ENCODE assay signal across 7 cellular contexts in genomic region chr15:40354408-40355171, GRCh38. TPM values are rescaled to one million over a fixed set of nuclear protein-coding genes. Genes with fewer than 3 reads are reported as not detected.
DNase-seq lines count a peak whose midpoint lies in the region; ATAC-seq and TF ChIP-seq lines count a peak whose summit lies in the region.
"Had no signal": no experiment of that assay in that cellular context is flagged by ENCODE, and none has a peak within 500 bp of the region (broad histone marks: within the 10 kb centered on the region; RNA-seq: fewer than 3 reads in every experiment).

No MANE protein-coding gene starts in this region.

- H2AFZ ChIP-seq in neuronal stem cell (ENCODE audit: low read length): no peak overlapping the region

- H2AK5ac ChIP-seq in neuronal stem cell (ENCODE audit: low read depth, low read length): no peak overlapping the region

- no peak overlapping the region for H3K4me3 ChIP-seq in astrocyte of the spinal cord (ENCODE audit: low read depth, low read length)
- H3K4me3 ChIP-seq in spleen: no peak overlapping the region
- H3K4me3 ChIP-seq in neuronal stem cell (ENCODE audit: low read length in 2 of 2): no peak overlapping the region

- H3K9me3 ChIP-seq in spleen: no peaks in the 10 kb centered on the region
- no peaks in the 10 kb centered on the region for H3K9me3 ChIP-seq in neuronal stem cell (replicated peaks in 1 of 2; ENCODE audit: control insufficient read depth in 2 of 2, insufficient read depth in 1 of 2, low read depth in 1 of 2, low read length in 2 of 2)

- intact Hi-C loops in spleen (cut with DNase I; ENCODE audit: low total_unique reads): no loop called here

- WGBS in spleen, 5 donors: 43 to 53% (median 47%) methylated on average over 9 of the region's 9 CpGs
- no CpG with 5 or more reads among the region's 9 CpGs for WGBS in neuronal stem cell (ENCODE audit: extremely low coverage in 2 of 2, insufficient read length in 2 of 2, insufficient replicate concordance in 1 of 2), 2 donors

- no peak overlapping the region for H3K4me2 ChIP-seq in neuronal stem cell (ENCODE audit: insufficient read depth, low read length, poor library complexity, severe bottlenecking)

- TF ChIP-seq POLR2A in spleen (IDR thresholded peaks at IDR 0.05): no peak

- no peak overlapping the region for H2BK5ac ChIP-seq in neuronal stem cell (ENCODE audit: low read length)

- H3K4ac ChIP-seq in neuronal stem cell (ENCODE audit: low read length): no peak overlapping the region

- no peak overlapping the region for H3K18ac ChIP-seq in neuronal stem cell (ENCODE audit: low read length)

- H2BK12ac ChIP-seq in neuronal stem cell (ENCODE audit: low read length): no peak overlapping the region

- H2BK15ac ChIP-seq in neuronal stem cell (ENCODE audit: low read length): no peak overlapping the region

- no peak for ATAC-seq in GM18868 (IDR thresholded peaks at IDR 0.05; ENCODE audit: unreplicated experiment)

- no peak overlapping the region for H2BK120ac ChIP-seq in neuronal stem cell (ENCODE audit: low read depth, low read length)

- DNase-seq in NOMO-1 treated with dmso at 0.1 percent for 144 hours (lab: John Stamatoyannopoulos, UW; ENCODE audit: unreplicated experiment) (peak; percentile 20), NOMO-1 treated with DMSO at 0.1 percent for 48 hours (lab: John Stamatoyannopoulos, UW; ENCODE audit: unreplicated experiment) (no peak), astrocyte of the spinal cord (ENCODE audit: low read depth, low spot score) (peak; percentile 76), spleen (peak; percentile 54), neuronal stem cell (ENCODE audit: low spot score) (no peak)
- DNase-seq: CD4-positive, CD25-positive, alpha-beta regulatory T cell had no signal

- no peak overlapping the region for H4K91ac ChIP-seq in neuronal stem cell (ENCODE audit: low read depth, low read length, poor library complexity)

- no peak overlapping the region for H4K8ac ChIP-seq in neuronal stem cell (ENCODE audit: low read depth, low read length)

- no peaks in the 10 kb centered on the region for H3K79me1 ChIP-seq in neuronal stem cell (ENCODE audit: low read depth, low read length)

- in situ Hi-C loops in astrocyte of the spinal cord (cut with HindIII; ENCODE audit: low sequenced_read_pairs): no loop called here

- TF ChIP-seq CTCF in astrocyte of the spinal cord (IDR thresholded peaks at IDR 0.05; ENCODE audit: low read depth, low read length) (peak; percentile 61), spleen (IDR thresholded peaks at IDR 0.05 in 8 of 11, conservative IDR thresholded peaks at IDR 0.05 in 3 of 11) (peak in 3 of 11 experiments; percentile 18 to 37 (median 25))

- no peak overlapping the region for H3K27ac ChIP-seq in spleen
- no peak overlapping the region for H3K27ac ChIP-seq in neuronal stem cell (replicated peaks; ENCODE audit: low read length)

- no peak overlapping the region for H3K23ac ChIP-seq in neuronal stem cell (ENCODE audit: low read depth, low read length, poor library complexity)

- no peak overlapping the region for H3K14ac ChIP-seq in neuronal stem cell (ENCODE audit: low read length)

- H3K9ac ChIP-seq in neuronal stem cell (ENCODE audit: low read depth, low read length, poor library complexity): no peak overlapping the region

- H3K27me3 ChIP-seq in spleen (replicated peaks in 1 of 7): peaks cover 0 to 9% (median 0%) of the 10 kb centered on the region in 7 donors
- peaks cover 0 to 75% (median 14%) of the 10 kb centered on the region in 3 experiments for H3K27me3 ChIP-seq in neuronal stem cell (ENCODE audit: control insufficient read depth in 3 of 3, insufficient read depth in 3 of 3, low read depth in 1 of 3, low read length in 3 of 3)

- H3K4me1 ChIP-seq in spleen (peaks cover 3 to 27% (median 16%) of the 10 kb centered on the region in 6 donors), neuronal stem cell (ENCODE audit: control insufficient read depth in 2 of 2, insufficient read depth in 1 of 2, low read depth in 1 of 2, low read length in 2 of 2) (peaks cover 13 to 15% of the 10 kb centered on the region in 2 donors)

- H3K36me3 ChIP-seq in spleen (no peaks in the 10 kb centered on the region), neuronal stem cell (replicated peaks in 1 of 2; ENCODE audit: control insufficient read depth in 2 of 2, insufficient read depth in 2 of 2, low read length in 2 of 2) (no peaks in the 10 kb centered on the region)

RNA-seq across cellular contexts. Expression of gene DISP2, which starts 3.4 kb away (rescaled TPM):
- 1 to 10 TPM in 2 of 7 donors, under 1 TPM in 4, not detected in 1; 0.05 to 3.0 (median 0.45) TPM for total RNA-seq in spleen
- polyA plus RNA-seq in spleen: under 1 TPM; 0.47 to 0.63 (median 0.54) TPM
- 0.18 TPM for polyA plus RNA-seq in neuronal stem cell (2013, experiment 1 of 2)
- 0.25 TPM for polyA plus RNA-seq in neuronal stem cell (2013, experiment 2 of 2)

RNA-seq across cellular contexts. Expression of gene PHGR1, which starts 3.8 kb away (rescaled TPM):
- not detected for total RNA-seq in spleen
- polyA plus RNA-seq in spleen: 1 to 10 TPM in 1 of 3 donors, under 1 TPM in 1, not detected in 1; 0.67 to 4.9 TPM
- polyA plus RNA-seq in neuronal stem cell (2013, experiment 1 of 2): not detected
- not detected for polyA plus RNA-seq in neuronal stem cell (2013, experiment 2 of 2)
- total RNA-seq: CD4-positive, CD25-positive, alpha-beta regulatory T cell had no signal
- polyA plus RNA-seq: CD4-positive, CD25-positive, alpha-beta regulatory T cell had no signal

RNA-seq across cellular contexts. Expression of gene CCDC9B, which starts 13.9 kb away (rescaled TPM):
- 10 to 100 TPM in 3 of 7 donors, 1 to 10 TPM in 4; 3.5 to 19.4 (median 9.4) TPM for total RNA-seq in spleen
- polyA plus RNA-seq in spleen: 1 to 10 TPM; 2.2 to 8.0 (median 3.1) TPM
- polyA plus RNA-seq in neuronal stem cell (2013, experiment 1 of 2): 0.13 TPM
- polyA plus RNA-seq in neuronal stem cell (2013, experiment 2 of 2): 0.08 TPM

RNA-seq across cellular contexts. Expression of gene KNSTRN, which starts 27.9 kb away (rescaled TPM):
- 10 to 100 TPM in 4 of 7 donors, 1 to 10 TPM in 3; 8.3 to 16.8 (median 11.5) TPM for total RNA-seq in spleen
- 10 to 100 TPM in 1 of 3 donors, 1 to 10 TPM in 2; 6.0 to 10.3 (median 9.0) TPM for polyA plus RNA-seq in spleen
- polyA plus RNA-seq in neuronal stem cell (2013, experiment 1 of 2): 81.2 TPM
- polyA plus RNA-seq in neuronal stem cell (2013, experiment 2 of 2): 77.0 TPM

RNA-seq across cellular contexts. Expression of gene INAFM2, which starts 31.1 kb away (rescaled TPM):
- 10 to 100 TPM; 16.8 to 29.6 (median 22.9) TPM for total RNA-seq in spleen
- polyA plus RNA-seq in spleen: 10 to 100 TPM in 1 of 3 donors, 1 to 10 TPM in 2; 7.4 to 10.9 (median 9.8) TPM
- 12.8 TPM for polyA plus RNA-seq in neuronal stem cell (2013, experiment 1 of 2)
- polyA plus RNA-seq in neuronal stem cell (2013, experiment 2 of 2): 13.4 TPM

Comparison
In these comparisons a context has a peak if more than half of its experiments do, and no peak if none do; other contexts are left out.
1. DNase-seq: peak in NOMO-1 treated with dmso at 0.1 percent for 144 hours (single experiment), astrocyte of the spinal cord (single experiment) and spleen (single experiment); none in NOMO-1 treated with DMSO at 0.1 percent for 48 hours (single experiment) and neuronal stem cell (single experiment).